In the genomic region with DNA sequence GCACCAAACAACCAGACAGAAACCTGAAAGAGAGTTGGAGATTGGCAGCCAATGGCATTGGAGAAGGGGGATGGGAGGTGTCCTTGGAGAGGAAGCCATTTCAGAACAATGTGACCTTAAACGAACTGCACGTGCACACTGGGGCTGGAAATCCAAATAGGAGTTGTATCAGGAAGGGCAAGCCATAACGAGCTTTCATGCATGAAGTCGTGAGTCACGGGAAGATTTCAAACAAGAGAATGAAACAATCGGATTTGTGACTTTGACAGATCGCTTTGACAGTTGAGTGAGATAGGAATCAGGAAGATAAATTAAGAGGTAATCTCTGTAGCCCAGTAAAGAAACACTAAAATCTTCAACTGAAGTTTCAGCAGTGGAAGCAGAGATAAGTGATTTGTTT, we compare ENCODE assay signal across 17 cellular contexts.
A peak's percentile ranks its signal among the peaks of the same experiment; 100 is the strongest.
DNase-seq lines count a peak whose midpoint lies in the region; ATAC-seq, FAIRE-seq and TF ChIP-seq lines count a peak whose summit lies in the region.
"Had no signal": no experiment of that assay in that cellular context is flagged by ENCODE, and none has a peak within 500 bp of the region (broad histone marks: within the 10 kb centered on the region; RNA-seq: fewer than 3 reads in every experiment).

No MANE protein-coding gene starts in this region.

- H3K27me3 ChIP-seq in SK-N-SH (ENCODE audit: insufficient read depth) = no peaks in the 10 kb centered on the region
- H3K27me3 ChIP-seq in neuronal stem cell (ENCODE audit: control insufficient read depth in 3 of 3, insufficient read depth in 3 of 3, low read depth in 1 of 3, low read length in 3 of 3) = no peaks in the 10 kb centered on the region
- H3K27me3 ChIP-seq in CD8-positive, alpha-beta memory T cell (ENCODE audit: insufficient read depth, low read length, poor library complexity, severe bottlenecking) = no peaks in the 10 kb centered on the region
- H3K27me3 ChIP-seq: BLaER1 treated with 17β-estradiol and CSF1 and Interleukin-3, amounts not matched to agents 10 nM and 100 nM had no signal

- no peaks in the 10 kb centered on the region for H3K79me1 ChIP-seq in neuronal stem cell (ENCODE audit: low read depth, low read length)

- 60% methylated on average over 7 of the region's 7 CpGs for WGBS in SK-N-SH (ENCODE audit: low lambda C conversion rate)
- WGBS in neuronal stem cell (ENCODE audit: extremely low coverage in 2 of 2, insufficient read length in 2 of 2, insufficient replicate concordance in 1 of 2), 2 donors = no CpG with 5 or more reads among the region's 7 CpGs

- H3K18ac ChIP-seq in neuronal stem cell (ENCODE audit: low read length) = no peak overlapping the region

- no peaks in the 10 kb centered on the region for H3K27me3 Mint-ChIP-seq in CD8-positive, alpha-beta memory T cell
- H3K27me3 Mint-ChIP-seq in mesothelial cell of epicardium (ENCODE audit: low read depth) = no peaks in the 10 kb centered on the region

- POLR2A ChIA-PET in SK-N-SH (lab: Yijun Ruan, JAX) = no interaction called here
- POLR2A ChIA-PET in CD8-positive, alpha-beta memory T cell (lab: Charles Lee) = no interaction called here

- no peak overlapping the region for H2BK12ac ChIP-seq in neuronal stem cell (ENCODE audit: low read length)

- no peak overlapping the region for H4K91ac ChIP-seq in neuronal stem cell (ENCODE audit: low read depth, low read length, poor library complexity)

- no peak overlapping the region for H4K8ac ChIP-seq in neuronal stem cell (ENCODE audit: low read depth, low read length)

- H3K27ac ChIP-seq in SK-N-SH (ENCODE audit: low read depth in 2 of 2, low read length in 1 of 2) (no peak overlapping the region), neuronal stem cell (replicated peaks; ENCODE audit: low read length) (no peak overlapping the region)
- H3K27ac ChIP-seq in CD8-positive, alpha-beta memory T cell (ENCODE audit: low read depth, low read length) = no peak overlapping the region
- H3K27ac ChIP-seq: BLaER1 treated with 17β-estradiol and CSF1 and Interleukin-3, amounts not matched to agents 10 nM and 100 nM had no signal

- no peaks in the 10 kb centered on the region for H3K4me1 ChIP-seq in SK-N-SH (ENCODE audit: control insufficient read depth in 1 of 2, insufficient read depth in 2 of 2, low read depth in 1 of 2, low read length in 1 of 2)
- no peaks in the 10 kb centered on the region for H3K4me1 ChIP-seq in neuronal stem cell (ENCODE audit: control insufficient read depth in 2 of 2, insufficient read depth in 1 of 2, low read depth in 1 of 2, low read length in 2 of 2)
- H3K4me1 ChIP-seq in CD8-positive, alpha-beta memory T cell (ENCODE audit: insufficient read depth, low read length) = no peaks in the 10 kb centered on the region

- H2BK15ac ChIP-seq in neuronal stem cell (ENCODE audit: low read length) = no peak overlapping the region

- no peak overlapping the region for H2AFZ ChIP-seq in SK-N-SH (ENCODE audit: low read depth)
- H2AFZ ChIP-seq in neuronal stem cell (ENCODE audit: low read length) = peak overlapping the region; percentile 73

- H3K4me3 ChIP-seq in SK-N-SH (ENCODE audit: low read depth in 2 of 2, low read length in 1 of 2) (no peak overlapping the region), epithelial cell of esophagus (ENCODE audit: low read length) (no peak overlapping the region), neuronal stem cell (ENCODE audit: low read length in 2 of 2) (no peak overlapping the region)
- H3K4me3 ChIP-seq in CD8-positive, alpha-beta memory T cell (ENCODE audit: low read length) = no peak overlapping the region
- H3K4me3 ChIP-seq: BLaER1 treated with 17β-estradiol and CSF1 and Interleukin-3, amounts not matched to agents 10 nM and 100 nM; HAP-1 had no signal

- H3K4me1 Mint-ChIP-seq in CD8-positive, alpha-beta memory T cell = peaks cover 0 to 3% (median 0%) of the 10 kb centered on the region in 3 donors
- no peaks in the 10 kb centered on the region for H3K4me1 Mint-ChIP-seq in mesothelial cell of epicardium

- no peak overlapping the region for H2AK5ac ChIP-seq in neuronal stem cell (ENCODE audit: low read depth, low read length)

- no peaks in the 10 kb centered on the region for H4K20me1 ChIP-seq in SK-N-SH (ENCODE audit: insufficient read depth)
- H4K20me1 ChIP-seq: BLaER1 treated with 17β-estradiol and CSF1 and Interleukin-3, amounts not matched to agents 10 nM and 100 nM had no signal

- DNase-seq in SK-N-SH (no peak), RCC 7860 (ENCODE audit: low spot score) (peak; percentile 74), epithelial cell of esophagus (ENCODE audit: low read depth) (peak; percentile 79), neuronal stem cell (ENCODE audit: low spot score) (no peak), NCI-H1417 treated with DMSO at 0.1 percent for 48 hours (lab: John Stamatoyannopoulos, UW) (no peak), mesothelial cell of epicardium (ENCODE audit: low spot score in 2 of 2, unreplicated experiment in 2 of 2) (no peak)
- no peak for DNase-seq in CD8-positive, alpha-beta memory T cell
- DNase-seq: IMR-90, Karpas-422, MM.1S, NCI-H1105, NCI-H187, NCI-H446, Right ventricle myocardium superior had no signal

- no peak for ATAC-seq in SK-N-SH treated with all-trans-retinoic acid at 6 μM for 48 hours

- FAIRE-seq in RCC 7860 (lab: Jason Lieb, UNC) = peak; percentile 92

- no peaks in the 10 kb centered on the region for H3K36me3 Mint-ChIP-seq in CD8-positive, alpha-beta memory T cell
- no peaks in the 10 kb centered on the region for H3K36me3 Mint-ChIP-seq in mesothelial cell of epicardium

- no peak overlapping the region for H3K27ac Mint-ChIP-seq in CD8-positive, alpha-beta memory T cell
- no peak overlapping the region for H3K27ac Mint-ChIP-seq in mesothelial cell of epicardium

- H3K9ac ChIP-seq in SK-N-SH = no peak overlapping the region
- H3K9ac ChIP-seq in neuronal stem cell (ENCODE audit: low read depth, low read length, poor library complexity) = no peak overlapping the region
- H3K9ac ChIP-seq: BLaER1 treated with 17β-estradiol and CSF1 and Interleukin-3, amounts not matched to agents 10 nM and 100 nM had no signal

- no peak overlapping the region for H3K4me3 Mint-ChIP-seq in CD8-positive, alpha-beta memory T cell
- no peak overlapping the region for H3K4me3 Mint-ChIP-seq in mesothelial cell of epicardium

- H3F3A ChIP-seq in SK-N-SH (replicated peaks; ENCODE audit: insufficient read depth) = no peaks in the 10 kb centered on the region

- H2BK5ac ChIP-seq in neuronal stem cell (ENCODE audit: low read length) = no peak overlapping the region

- H2BK120ac ChIP-seq in neuronal stem cell (ENCODE audit: low read depth, low read length) = no peak overlapping the region

- no peaks in the 10 kb centered on the region for H3K79me2 ChIP-seq in SK-N-SH (ENCODE audit: insufficient read depth)

- peaks cover 4 to 31% (median 12%) of the 10 kb centered on the region in 5 donors for H3K9me3 Mint-ChIP-seq in CD8-positive, alpha-beta memory T cell
- H3K9me3 Mint-ChIP-seq in mesothelial cell of epicardium = peaks cover 14% of the 10 kb centered on the region

- CTCF ChIA-PET in SK-N-SH (lab: Yijun Ruan, JAX) = interaction anchor here (0.7 to 0.9 kb wide), 2 partner anchors 33 to 46 kb away, joined by 3 read pairs; no protein-coding TSS in a partner anchor
- CTCF ChIA-PET in CD8-positive, alpha-beta memory T cell (lab: Charles Lee) = no interaction called here

- H3K9me3 ChIP-seq in SK-N-SH = no peaks in the 10 kb centered on the region
- peaks cover 0 to 2% of the 10 kb centered on the region in 2 donors for H3K9me3 ChIP-seq in neuronal stem cell (replicated peaks in 1 of 2; ENCODE audit: control insufficient read depth in 2 of 2, insufficient read depth in 1 of 2, low read depth in 1 of 2, low read length in 2 of 2)
- no peaks in the 10 kb centered on the region for H3K9me3 ChIP-seq in CD8-positive, alpha-beta memory T cell (ENCODE audit: low read length)
- H3K9me3 ChIP-seq: HAP-1 had no signal

- no peak overlapping the region for H3K23ac ChIP-seq in neuronal stem cell (ENCODE audit: low read depth, low read length, poor library complexity)

- no peaks in the 10 kb centered on the region for H3K9me2 ChIP-seq in SK-N-SH

- H3K4ac ChIP-seq in neuronal stem cell (ENCODE audit: low read length) = no peak overlapping the region

- H3K14ac ChIP-seq in neuronal stem cell (ENCODE audit: low read length) = no peak overlapping the region

- TF ChIP-seq CTCF in SK-N-SH (IDR thresholded peaks at IDR 0.05) = no peak
- no peak for TF ChIP-seq CTCF in epithelial cell of esophagus (IDR thresholded peaks at IDR 0.05; ENCODE audit: insufficient read depth, low read depth, low read length, missing control alignments)
- TF ChIP-seq CTCF in mesothelial cell of epicardium (IDR thresholded peaks at IDR 0.05; ENCODE audit: unreplicated experiment) = no peak

- no peaks in the 10 kb centered on the region for H3K36me3 ChIP-seq in SK-N-SH (replicated peaks in 1 of 2; ENCODE audit: control insufficient read depth in 1 of 2, insufficient read depth in 2 of 2, low read length in 1 of 2)
- no peaks in the 10 kb centered on the region for H3K36me3 ChIP-seq in neuronal stem cell (replicated peaks in 1 of 2; ENCODE audit: control insufficient read depth in 2 of 2, insufficient read depth in 2 of 2, low read length in 2 of 2)
- no peaks in the 10 kb centered on the region for H3K36me3 ChIP-seq in CD8-positive, alpha-beta memory T cell (ENCODE audit: insufficient read depth, low read length)
- H3K36me3 ChIP-seq: BLaER1 treated with 17β-estradiol and CSF1 and Interleukin-3, amounts not matched to agents 10 nM and 100 nM; HAP-1 had no signal

- no peak for TF ChIP-seq EP300 in SK-N-SH (IDR thresholded peaks at IDR 0.05; ENCODE audit: borderline replicate concordance in 1 of 2, low read depth in 1 of 2, low read length in 1 of 2)

- H3K4me2 ChIP-seq in SK-N-SH (no peak overlapping the region), neuronal stem cell (ENCODE audit: insufficient read depth, low read length, poor library complexity, severe bottlenecking) (no peak overlapping the region)
- H3K4me2 ChIP-seq: BLaER1 treated with 17β-estradiol and CSF1 and Interleukin-3, amounts not matched to agents 10 nM and 100 nM had no signal

- no peak for TF ChIP-seq RAD21 in SK-N-SH (IDR thresholded peaks at IDR 0.05; ENCODE audit: low read length)

TF ChIP-seq in SK-N-SH, 30 proteins besides CTCF, POLR2A, EP300 and RAD21 (continues in another document):
- no peak for TF ChIP-seq POLR2AphosphoS5 (IDR thresholded peaks at IDR 0.05; ENCODE audit: low read depth, low read length)
- TF ChIP-seq, protein P1, sequence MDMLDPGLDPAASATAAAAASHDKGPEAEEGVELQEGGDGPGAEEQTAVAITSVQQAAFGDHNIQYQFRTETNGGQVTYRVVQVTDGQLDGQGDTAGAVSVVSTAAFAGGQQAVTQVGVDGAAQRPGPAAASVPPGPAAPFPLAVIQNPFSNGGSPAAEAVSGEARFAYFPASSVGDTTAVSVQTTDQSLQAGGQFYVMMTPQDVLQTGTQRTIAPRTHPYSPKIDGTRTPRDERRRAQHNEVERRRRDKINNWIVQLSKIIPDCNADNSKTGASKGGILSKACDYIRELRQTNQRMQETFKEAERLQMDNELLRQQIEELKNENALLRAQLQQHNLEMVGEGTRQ (IDR thresholded peaks at IDR 0.05; ENCODE audit: borderline replicate concordance, low read depth, low read length) = no peak
- no peak for TF ChIP-seq SMC3 (IDR thresholded peaks at IDR 0.05; ENCODE audit: low read depth, low read length)

Comparison
In these comparisons a context has a peak if more than half of its experiments do, and no peak if none do; other contexts are left out.
1. DNase-seq: peak in RCC 7860 (single experiment) and epithelial cell of esophagus (single experiment); none in SK-N-SH (single experiment), neuronal stem cell (single experiment), CD8-positive, alpha-beta memory T cell (0 of 5), NCI-H1417 treated with DMSO at 0.1 percent for 48 hours (single experiment) and mesothelial cell of epicardium (0 of 2).